Comparison of ENCODE assay signal across 8 cellular contexts in the genomic region with DNA sequence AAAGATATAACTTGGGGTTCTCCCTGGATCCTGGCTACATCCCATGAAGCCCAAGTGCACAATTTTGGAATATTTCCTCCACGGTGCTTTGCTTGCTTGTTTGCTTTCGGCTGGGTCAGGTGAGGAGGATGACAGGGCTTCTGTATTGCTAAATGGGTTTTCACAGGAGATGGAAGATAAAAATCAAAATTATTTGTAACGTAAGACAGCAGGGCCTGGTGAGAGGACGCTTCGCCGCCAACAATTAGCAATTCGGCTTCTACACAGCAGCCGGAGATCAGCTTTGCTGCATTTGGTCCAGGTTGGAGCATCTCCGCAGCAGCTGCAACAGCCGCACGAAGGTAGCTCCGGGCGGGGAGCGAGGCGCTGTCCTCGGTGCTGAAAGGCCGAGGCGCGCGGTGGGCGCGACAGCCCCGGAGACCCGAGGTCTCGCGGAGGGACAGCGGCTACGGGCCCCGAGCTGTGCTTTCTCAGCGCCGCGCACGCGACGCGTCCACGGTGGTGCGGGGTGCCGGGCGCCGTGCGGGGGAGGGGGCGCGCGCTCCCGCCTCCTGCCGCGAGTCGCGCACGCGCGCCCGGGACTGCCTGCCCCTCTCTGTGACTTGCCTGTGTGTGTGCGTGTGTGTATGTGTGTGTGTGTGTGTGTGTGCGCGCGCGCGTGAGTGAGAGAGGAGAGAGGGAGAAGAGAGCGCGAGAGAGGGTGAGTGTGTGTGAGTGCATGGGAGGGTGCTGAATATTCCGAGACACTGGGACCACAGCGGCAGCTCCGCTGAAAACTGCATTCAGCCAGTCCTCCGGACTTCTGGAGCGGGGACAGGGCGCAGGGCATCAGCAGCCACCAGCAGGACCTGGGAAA. TPM values are rescaled to one million over a fixed set of nuclear protein-coding genes. Genes with fewer than 3 reads are reported as not detected.
DNase-seq lines count a peak whose midpoint lies in the region; ATAC-seq and TF ChIP-seq lines count a peak whose summit lies in the region.

TSS of gene GRIA2 (plus strand) at position 703 of the 856 bp plus-strand sequence. CDS start 315 bp downstream, outside the sequence.

- POLR2A ChIA-PET in activated naive CD8-positive, alpha-beta T cell treated with anti-CD3 and anti-CD28 coated beads, Interleukin-2, amount 10 ng/mL, durations not matched to agents 7 days and 5 days (lab: Charles Lee), result no interaction called here

- no peaks in the 10 kb centered on the region for H3K4me1 ChIP-seq in cardiac muscle cell (ENCODE audit: low read depth)

- DNase-seq in DMS153 (lab: John Stamatoyannopoulos, UW), result peak; percentile 14
- no peak for DNase-seq in DMS153 treated with DMSO at 0.1 percent for 48 hours (lab: John Stamatoyannopoulos, UW; ENCODE audit: unreplicated experiment)
- peak; percentile 11 for DNase-seq in NCI-H1092 (lab: John Stamatoyannopoulos, UW)
- DNase-seq in activated naive CD8-positive, alpha-beta T cell treated with anti-CD3 and anti-CD28 coated beads, Interleukin-2, amount 10 ng/mL, durations not matched to agents 7 days and 5 days, result peak; percentile 65
- DNase-seq in cardiac muscle cell (ENCODE audit: low read depth in 1 of 2, low spot score in 1 of 2), result peak; percentile 66 to 91
- DNase-seq in posterior vena cava (ENCODE audit: low spot score), result peak; percentile 84

- H3K4me3 ChIP-seq in cardiac muscle cell, result peak within 1 kb of the TSS; percentile 23

- peaks cover 6% of the 10 kb centered on the region for H3K9me3 Mint-ChIP-seq in activated naive CD8-positive, alpha-beta T cell treated with anti-CD3 and anti-CD28 coated beads, Interleukin-2, amount 10 ng/mL, durations not matched to agents 7 days and 5 days

- peaks cover 70% of the 10 kb centered on the region for H3K27me3 ChIP-seq in cardiac muscle cell

- H3K36me3 Mint-ChIP-seq in activated naive CD8-positive, alpha-beta T cell treated with anti-CD3 and anti-CD28 coated beads, Interleukin-2, amount 10 ng/mL, durations not matched to agents 7 days and 5 days, result peaks cover 2% of the 10 kb centered on the region

- no peak within 1 kb of the TSS for H3K27ac Mint-ChIP-seq in activated naive CD8-positive, alpha-beta T cell treated with anti-CD3 and anti-CD28 coated beads, Interleukin-2, amount 10 ng/mL, durations not matched to agents 7 days and 5 days

- H3K4me3 Mint-ChIP-seq in activated naive CD8-positive, alpha-beta T cell treated with anti-CD3 and anti-CD28 coated beads, Interleukin-2, amount 10 ng/mL, durations not matched to agents 7 days and 5 days, result peak within 1 kb of the TSS; percentile 16

- H3K4me1 Mint-ChIP-seq in activated naive CD8-positive, alpha-beta T cell treated with anti-CD3 and anti-CD28 coated beads, Interleukin-2, amount 10 ng/mL, durations not matched to agents 7 days and 5 days, result no peaks in the 10 kb centered on the region

- ATAC-seq in activated naive CD8-positive, alpha-beta T cell treated with anti-CD3 and anti-CD28 coated beads, Interleukin-2, amount 10 ng/mL, durations not matched to agents 7 days and 5 days (ENCODE audit: low read depth), result peak; percentile 45
- ATAC-seq in HG03139 (IDR thresholded peaks at IDR 0.05; ENCODE audit: unreplicated experiment) (no peak), HG02870 (IDR thresholded peaks at IDR 0.05; ENCODE audit: unreplicated experiment) (no peak)

- H3K36me3 ChIP-seq in cardiac muscle cell, result no peaks in the 10 kb centered on the region

- H3K27ac ChIP-seq in cardiac muscle cell, result no peak within 1 kb of the TSS

- intact Hi-C loops in posterior vena cava (cut with DNase I), result loop anchor here (5.0 to 10.0 kb wide), 2 partner anchors 755 to 762 kb away; no protein-coding TSS in a partner anchor

- no peak for TF ChIP-seq CTCF in cardiac muscle cell (IDR thresholded peaks at IDR 0.05; ENCODE audit: low read depth, low read length)

- peaks cover 28% of the 10 kb centered on the region for H3K27me3 Mint-ChIP-seq in activated naive CD8-positive, alpha-beta T cell treated with anti-CD3 and anti-CD28 coated beads, Interleukin-2, amount 10 ng/mL, durations not matched to agents 7 days and 5 days

- no peaks in the 10 kb centered on the region for H3K9me3 ChIP-seq in cardiac muscle cell (ENCODE audit: low read depth)

RNA-seq across cellular contexts. Expression of gene GRIA2, which starts in this region (rescaled TPM):
- not detected for total RNA-seq in activated naive CD8-positive, alpha-beta T cell treated with anti-CD3 and anti-CD28 coated beads, Interleukin-2, amount 10 ng/mL, durations not matched to agents 7 days and 5 days
- total RNA-seq in cardiac muscle cell, result not detected in 2 replicates
- not detected in 2 replicates for polyA plus RNA-seq in cardiac muscle cell
- 1 to 10 TPM; 1.6 TPM for total RNA-seq in posterior vena cava

Comparison
In these comparisons a context has a peak if more than half of its experiments do, and no peak if none do; other contexts are left out.
1. Peak in DNase-seq and ATAC-seq in activated naive CD8-positive, alpha-beta T cell treated with anti-CD3 and anti-CD28 coated beads, Interleukin-2, amount 10 ng/mL, durations not matched to agents 7 days and 5 days; RNA of the gene not detected or under 1 TPM.
2. Peak in DNase-seq and H3K4me3 ChIP-seq in cardiac muscle cell; RNA of the gene not detected or under 1 TPM.